In the genomic region with DNA sequence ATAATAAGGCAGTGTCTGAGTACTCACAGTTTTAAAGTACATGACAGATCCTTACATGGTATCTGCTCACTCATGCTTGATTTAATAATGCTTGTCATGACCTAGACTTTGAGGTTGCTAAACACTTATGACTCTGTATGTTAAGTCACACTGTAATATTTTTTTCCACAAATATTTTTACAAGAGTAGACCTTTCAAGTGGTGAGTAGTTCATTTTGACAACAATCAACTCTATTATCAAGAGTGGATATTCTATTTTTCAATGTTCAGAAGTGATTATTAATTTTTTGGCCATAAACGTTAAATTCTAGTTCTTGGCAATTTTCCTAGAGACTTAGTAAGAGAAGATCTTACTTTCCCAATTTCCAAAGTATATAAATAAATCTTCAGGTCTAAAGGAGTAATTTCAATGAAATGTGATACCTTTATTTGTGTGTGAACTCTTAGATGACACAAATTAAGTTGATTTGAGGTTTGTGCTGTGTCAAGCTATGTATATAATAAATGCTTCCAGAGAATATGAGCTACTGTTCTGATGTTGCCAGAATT, we compare ENCODE assay signal across 24 cellular contexts.
A peak's percentile ranks its signal among the peaks of the same experiment; 100 is the strongest.
DNase-seq lines count a peak whose midpoint lies in the region; TF ChIP-seq lines count a peak whose summit lies in the region.
"Had no signal": no experiment of that assay in that cellular context is flagged by ENCODE, and none has a peak within 500 bp of the region (broad histone marks: within the 10 kb centered on the region; RNA-seq: fewer than 3 reads in every experiment).

No MANE protein-coding gene starts in this region.

- H3K9me3 ChIP-seq in breast epithelium, result peaks cover 0 to 2% of the 10 kb centered on the region in 2 donors
- H3K9me3 ChIP-seq in endodermal cell (ENCODE audit: control insufficient read depth, low read length), result peaks cover 4% of the 10 kb centered on the region
- H3K9me3 ChIP-seq: A549, ascending aorta, psoas muscle had no signal

- TF ChIP-seq POLR2A in breast epithelium (IDR thresholded peaks at IDR 0.05), result no peak

- H3K9ac ChIP-seq in endodermal cell (ENCODE audit: extremely low read depth, low read length, poor library complexity, severe bottlenecking), result no peak overlapping the region

- no peak overlapping the region for H3K4me3 ChIP-seq in breast epithelium
- H3K4me3 ChIP-seq in fibroblast of mammary gland (ENCODE audit: control insufficient read depth, low read depth, low read length), result no peak overlapping the region
- no peak overlapping the region for H3K4me3 ChIP-seq in endodermal cell (ENCODE audit: low read length)
- H3K4me3 ChIP-seq: A549, ascending aorta, psoas muscle had no signal

- H3K4me1 ChIP-seq in breast epithelium, result no peaks in the 10 kb centered on the region
- H3K4me1 ChIP-seq in endodermal cell (ENCODE audit: control insufficient read depth, insufficient read depth, low read length), result peaks cover 3% of the 10 kb centered on the region
- H3K4me1 ChIP-seq: A549, ascending aorta, psoas muscle had no signal

- 83% methylated on average over 1 of the region's 1 CpG; no CpG with 5 or more reads in 1 of the 2 experiments for WGBS in endodermal cell (ENCODE audit: insufficient coverage in 1 of 2, insufficient read length in 1 of 2), 2 experiments

- H3K36me3 ChIP-seq in breast epithelium (no peaks in the 10 kb centered on the region), endodermal cell (ENCODE audit: control insufficient read depth, insufficient read depth, low read length) (no peaks in the 10 kb centered on the region)
- H3K36me3 ChIP-seq: ascending aorta had no signal

- intact Hi-C loops in MCF 10A (cut with micrococcal nuclease) (no loop called here), breast epithelium (cut with DNase I; ENCODE audit: low total_unique reads) (no loop called here)

- DNase-seq in MCF 10A (ENCODE audit: unreplicated experiment) (peak; percentile 33), breast epithelium (ENCODE audit: low spot score in 2 of 2) (no peak), NCI-H446 treated with DMSO at 0.1 percent for 48 hours (lab: John Stamatoyannopoulos, UW) (peak; percentile 65), fibroblast of mammary gland (ENCODE audit: low read depth) (peak; percentile 49), renal cortical epithelial cell (ENCODE audit: low read depth) (peak; percentile 39), NCI-H1930 (lab: John Stamatoyannopoulos, UW) (no peak), endodermal cell (no peak)
- no peak for DNase-seq in stimulated activated CD4-positive, alpha-beta T cell treated with anti-CD3 and anti-CD28 coated beads, Interleukin-12 subunit alpha, Interleukin-12 subunit beta, amount 100 ng/mL, for 4 hours
- DNase-seq: activated CD4-positive, alpha-beta T cell treated with anti-CD3 and anti-CD28 coated beads, Interleukin-2, amount 50 U/mL, for 4 hours; HCEC 1CT; MM.1S; NCI-H187; NCI-H524 treated with DMSO at 0.1 percent for 48 hours; OCI-M1; psoas muscle; SHP77 treated with DMSO at 0.1 percent for 48 hours; T-helper 17 cell had no signal

- H3K27me3 Mint-ChIP-seq in MCF 10A (ENCODE audit: insufficient read depth, unreplicated experiment) (peaks cover 17% of the 10 kb centered on the region), endodermal cell (ENCODE audit: insufficient read depth) (no peaks in the 10 kb centered on the region)
- H3K27me3 Mint-ChIP-seq: IgD-negative memory B cell, T-helper 17 cell had no signal

- TF ChIP-seq CTCF in MCF 10A (IDR thresholded peaks at IDR 0.05; ENCODE audit: unreplicated experiment) (no peak), breast epithelium (IDR thresholded peaks at IDR 0.05) (no peak), fibroblast of mammary gland (conservative IDR thresholded peaks at IDR 0.05; ENCODE audit: control insufficient read depth, insufficient read depth, low read depth, low read length) (no peak), endodermal cell (conservative IDR thresholded peaks at IDR 0.05) (no peak)

- H3K27ac Mint-ChIP-seq in MCF 10A (ENCODE audit: low read depth, unreplicated experiment) (no peak overlapping the region), endodermal cell (no peak overlapping the region)
- H3K27ac Mint-ChIP-seq: IgD-negative memory B cell, T-helper 17 cell had no signal

- POLR2A ChIA-PET in MCF 10A (lab: Yijun Ruan, JAX), result no interaction called here

- H3K27me3 ChIP-seq in breast epithelium, result no peaks in the 10 kb centered on the region
- no peaks in the 10 kb centered on the region for H3K27me3 ChIP-seq in endodermal cell (ENCODE audit: control insufficient read depth, insufficient read depth, low read length, poor library complexity, severe bottlenecking)
- H3K27me3 ChIP-seq: ascending aorta had no signal

- no TSS peak for BruUV-seq in MCF 10A (replicated peaks; lab: Mats Ljungman, UMichigan)

- H3K9me3 Mint-ChIP-seq in MCF 10A (ENCODE audit: unreplicated experiment) (no peaks in the 10 kb centered on the region), endodermal cell (peaks cover 10% of the 10 kb centered on the region)

- H3K27ac ChIP-seq in breast epithelium (no peak overlapping the region), endodermal cell (ENCODE audit: low read depth, low read length) (no peak overlapping the region)
- H3K27ac ChIP-seq: A549, ascending aorta, C4-2B, HL-60, psoas muscle, VCaP had no signal

- no peaks in the 10 kb centered on the region for H3K4me1 Mint-ChIP-seq in MCF 10A (ENCODE audit: insufficient read depth, unreplicated experiment)
- peaks cover 11% of the 10 kb centered on the region for H3K4me1 Mint-ChIP-seq in endodermal cell
- H3K4me1 Mint-ChIP-seq: IgD-negative memory B cell, neural crest cell, T-helper 17 cell had no signal

- H3K36me3 Mint-ChIP-seq in MCF 10A (ENCODE audit: insufficient read depth, unreplicated experiment), result no peaks in the 10 kb centered on the region
- H3K36me3 Mint-ChIP-seq in endodermal cell (ENCODE audit: low read depth), result no peaks in the 10 kb centered on the region
- H3K36me3 Mint-ChIP-seq: IgD-negative memory B cell had no signal

- CTCF ChIA-PET in MCF 10A (lab: Yijun Ruan, JAX), result no interaction called here

- no peak overlapping the region for H3K4me3 Mint-ChIP-seq in MCF 10A (ENCODE audit: unreplicated experiment)
- H3K4me3 Mint-ChIP-seq in endodermal cell, result no peak overlapping the region
- H3K4me3 Mint-ChIP-seq: IgD-negative memory B cell, neural crest cell, T-helper 17 cell had no signal

Comparison
In these comparisons a context has a peak if more than half of its experiments do, and no peak if none do; other contexts are left out.
1. DNase-seq: peak in MCF 10A (single experiment), NCI-H446 treated with DMSO at 0.1 percent for 48 hours (single experiment), fibroblast of mammary gland (single experiment) and renal cortical epithelial cell (single experiment); none in breast epithelium (0 of 2), stimulated activated CD4-positive, alpha-beta T cell treated with anti-CD3 and anti-CD28 coated beads, Interleukin-12 subunit alpha, Interleukin-12 subunit beta, amount 100 ng/mL, for 4 hours (single experiment), NCI-H1930 (0 of 2) and endodermal cell (single experiment).